Comparison of ENCODE assay signal across 7 cellular contexts in the genomic region with DNA sequence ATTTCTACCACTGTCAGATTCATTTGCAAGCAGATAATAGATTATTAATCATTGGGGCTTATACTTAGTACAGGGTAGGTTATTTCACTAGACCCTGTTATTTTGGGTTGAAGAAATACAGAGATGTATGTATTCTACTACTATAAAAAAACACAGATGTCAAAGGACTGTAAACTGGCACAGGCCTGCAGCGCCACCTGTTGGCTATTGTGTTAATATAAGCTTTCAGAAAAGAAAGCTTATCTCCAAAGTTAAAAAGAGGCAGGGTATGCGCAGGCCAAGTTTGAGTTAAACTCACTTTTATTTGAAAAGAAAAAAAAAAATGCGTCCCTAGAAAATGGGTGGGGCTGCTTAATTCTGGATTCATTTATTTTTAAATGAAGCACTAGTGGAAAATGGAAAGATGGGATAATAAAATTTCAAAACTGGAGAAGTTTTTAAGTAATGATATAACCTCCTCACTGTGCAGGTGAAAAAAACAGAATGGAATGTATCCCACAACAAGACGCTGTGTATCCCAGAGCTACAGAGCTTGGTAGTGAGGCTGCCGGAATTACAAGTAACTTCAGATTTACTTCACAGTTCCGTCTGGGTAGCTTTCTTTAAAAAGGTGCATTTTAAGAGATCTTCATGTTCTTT.
A peak's percentile ranks its signal among the peaks of the same experiment; 100 is the strongest.
DNase-seq lines count a peak whose midpoint lies in the region; ATAC-seq and TF ChIP-seq lines count a peak whose summit lies in the region.

No MANE protein-coding gene starts in this region.

- DNase-seq in GM13977 (ENCODE audit: low spot score): peak; percentile 25
- peak in 1 of 2 experiments; percentile 66 for DNase-seq in HL-60 (ENCODE audit: low read depth in 1 of 2, low spot score in 1 of 2)
- DNase-seq in SHP77 treated with DMSO at 0.1 percent for 48 hours (lab: John Stamatoyannopoulos, UW): peak; percentile 24
- peak; percentile 26 for DNase-seq in activated effector memory CD4-positive, alpha-beta T cell treated with Interleukin-2 at 50 U/mL for 16 hours
- DNase-seq in osteocyte (ENCODE audit: extremely low spot score, unreplicated experiment): no peak
- peak; percentile 72 to 74 for DNase-seq in tibial artery

- H3K4me3 Mint-ChIP-seq in osteocyte (ENCODE audit: unreplicated experiment): no peak overlapping the region

- no peaks in the 10 kb centered on the region for H3K36me3 Mint-ChIP-seq in osteocyte (ENCODE audit: unreplicated experiment)

- H3K27me3 ChIP-seq in HL-60 (ENCODE audit: insufficient read depth, poor library complexity, severe bottlenecking): no peaks in the 10 kb centered on the region
- no peaks in the 10 kb centered on the region for H3K27me3 ChIP-seq in gastroesophageal sphincter
- H3K27me3 ChIP-seq in tibial artery: no peaks in the 10 kb centered on the region

- TF ChIP-seq CTCF in GM13977 (IDR thresholded peaks at IDR 0.05; ENCODE audit: extremely low read depth, insufficient read depth, missing control alignments) (peak; percentile 83), HL-60 (IDR thresholded peaks at IDR 0.05; ENCODE audit: insufficient read depth, low read length) (peak; percentile 61), gastroesophageal sphincter (IDR thresholded peaks at IDR 0.05) (peak; percentile 77 to 90 (median 83)), osteocyte (IDR thresholded peaks at IDR 0.05) (peak; percentile 88), tibial artery (IDR thresholded peaks at IDR 0.05) (peak; percentile 84 to 88)

- WGBS in gastroesophageal sphincter (ENCODE audit: low coverage in 1 of 2), 2 donors: 37 to 41% methylated on average over 6 of the region's 6 CpGs

- H3K9me3 ChIP-seq in gastroesophageal sphincter (no peaks in the 10 kb centered on the region), tibial artery (no peaks in the 10 kb centered on the region)

- H3K4me3 ChIP-seq in HL-60 (replicated peaks; ENCODE audit: insufficient read depth, low read length) (no peak overlapping the region), gastroesophageal sphincter (no peak overlapping the region), tibial artery (no peak overlapping the region)

- H3K27ac ChIP-seq in HL-60 (replicated peaks) (no peak overlapping the region), gastroesophageal sphincter (no peak overlapping the region), tibial artery (peak overlapping the region; percentile 5 to 28)

- no peak for ATAC-seq in gastroesophageal sphincter

- intact Hi-C loops in tibial artery (cut with DNase I; ENCODE audit: low total_unique reads): no loop called here

- TF ChIP-seq POLR2A in gastroesophageal sphincter (IDR thresholded peaks at IDR 0.05): no peak

- H3K4me1 ChIP-seq in gastroesophageal sphincter: peaks cover 0 to 14% (median 3%) of the 10 kb centered on the region in 3 donors
- peaks cover 0 to 13% (median 2%) of the 10 kb centered on the region in 4 donors for H3K4me1 ChIP-seq in tibial artery

- H3K27me3 Mint-ChIP-seq in osteocyte (ENCODE audit: unreplicated experiment): no peaks in the 10 kb centered on the region

- H3K9me3 Mint-ChIP-seq in osteocyte (ENCODE audit: unreplicated experiment): no peaks in the 10 kb centered on the region

- in situ Hi-C loops in GM13977 (cut with MboI; ENCODE audit: low pct_unique_long_range_greater_than_20kb, low sequenced_read_pairs, unreplicated experiment): no loop called here

- TF ChIP-seq EP300 in gastroesophageal sphincter (IDR thresholded peaks at IDR 0.05): no peak

- no peak overlapping the region for H3K27ac Mint-ChIP-seq in osteocyte (ENCODE audit: unreplicated experiment)

- no peaks in the 10 kb centered on the region for H3K36me3 ChIP-seq in gastroesophageal sphincter
- H3K36me3 ChIP-seq in tibial artery: no peaks in the 10 kb centered on the region

- H3K4me1 Mint-ChIP-seq in osteocyte (ENCODE audit: unreplicated experiment): peaks cover 9% of the 10 kb centered on the region

Comparison
In these comparisons a context has a peak if more than half of its experiments do, and no peak if none do; other contexts are left out.
1. H3K27ac ChIP-seq: peak in tibial artery (2 of 2); none in HL-60 (single experiment) and gastroesophageal sphincter (0 of 4).
2. Peak in every context shown above with its lines, with median percentiles within 50 percentile points of each other: CTCF ChIP-seq.